In the genomic region with DNA sequence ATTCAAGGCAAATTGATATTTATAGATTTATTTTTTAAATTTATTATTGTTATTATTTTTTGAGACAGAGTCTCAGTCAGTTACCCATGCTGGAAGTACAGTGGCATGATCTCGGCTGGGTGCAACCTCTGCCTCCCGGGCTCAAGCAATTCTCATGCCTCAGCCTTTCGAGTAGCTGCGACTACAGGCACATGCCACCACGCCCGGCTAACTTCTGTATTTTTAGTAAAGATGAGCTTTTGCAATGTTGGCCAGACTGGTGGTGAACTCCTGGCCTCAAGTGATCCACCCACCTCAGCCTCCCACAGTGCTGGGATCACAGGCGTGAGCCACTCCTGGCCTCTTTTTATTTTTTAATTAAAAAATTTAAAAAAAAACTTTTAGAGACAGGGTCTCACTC, we compare ENCODE assay signal across 23 cellular contexts.
"Had no signal": no experiment of that assay in that cellular context is flagged by ENCODE, and none has a peak within 500 bp of the region (broad histone marks: within the 10 kb centered on the region; RNA-seq: fewer than 3 reads in every experiment).

No MANE protein-coding gene starts in this region.

- H3K4me3 ChIP-seq: gastrocnemius medialis, mucosa of descending colon, right lobe of liver, transverse colon had no signal

- H3K4me1 ChIP-seq: gastrocnemius medialis, right lobe of liver, transverse colon had no signal

- ATAC-seq: activated CD4-positive, CD25-positive, alpha-beta regulatory T cell treated with anti-CD3 and anti-CD28 coated beads, Interleukin-2, amount 50 U/mL, for 24 hours; activated naive CD8-positive, alpha-beta T cell treated with anti-CD3 and anti-CD28 coated beads, Interleukin-2, amount 50 U/mL, for 24 hours; effector memory CD8-positive, alpha-beta T cell; gastrocnemius medialis; mucosa of descending colon; natural killer cell treated with Interleukin-12 subunit alpha and Interleukin-12 subunit beta and Interleukin-15 and Interleukin-18, amount 100 ng/mL, for 72 hours; right lobe of liver had no signal

- H3K27me3 ChIP-seq: gastrocnemius medialis, right lobe of liver, transverse colon had no signal

- DNase-seq: activated CD4-positive, alpha-beta memory T cell treated with anti-CD3 and anti-CD28 coated beads, Interleukin-2, amount 10 ng/mL, durations not matched to agents 7 days and 5 days; activated CD4-positive, alpha-beta T cell treated with anti-CD3 and anti-CD28 coated beads, Interleukin-2, amount 10 ng/mL, durations not matched to agents 7 days and 5 days; activated naive CD8-positive, alpha-beta T cell treated with anti-CD3 and anti-CD28 coated beads, Interleukin-2, amount 50 U/mL, for 24 hours; activated T-cell treated with anti-CD3 and anti-CD28 coated beads, Interleukin-2, amount 50 U/mL, for 48 hours; amygdala; caudate nucleus; cortex of kidney; effector memory CD8-positive, alpha-beta T cell; erythroblast; head of caudate nucleus; hippocampal formation; immature natural killer cell; mucosa of descending colon; posterior cingulate gyrus; right lobe of liver; stimulated activated CD4-positive, alpha-beta T cell treated with anti-CD3 and anti-CD28 coated beads, Interleukin-2, amount 100 ng/mL, for 48 hours; stimulated activated naive CD4-positive, alpha-beta T cell treated with Interleukin-2 at 50 U/mL for 16 hours; T-helper 9 cell; transverse colon; WERI-Rb-1 had no signal

- H3K9me3 ChIP-seq: gastrocnemius medialis, mucosa of descending colon, right lobe of liver, transverse colon had no signal

- H3K27ac ChIP-seq: gastrocnemius medialis, right lobe of liver, transverse colon, WERI-Rb-1 had no signal
